Comparison of ENCODE assay signal across 8 cellular contexts in genomic region chr19:6425732-6426686, GRCh38. TPM values are rescaled to one million over a fixed set of nuclear protein-coding genes. Genes with fewer than 3 reads are reported as not detected.
DNase-seq lines count a peak whose midpoint lies in the region; ATAC-seq and TF ChIP-seq lines count a peak whose summit lies in the region.

No MANE protein-coding gene starts in this region.

- no peak for TF ChIP-seq CTCF in CD4-positive, alpha-beta T cell (IDR thresholded peaks at IDR 0.05)
- no peak for TF ChIP-seq CTCF in body of pancreas (IDR thresholded peaks at IDR 0.05)

- peak overlapping the region; percentile 81 for H3K27ac Mint-ChIP-seq in CD4-positive, alpha-beta T cell

- H3K36me3 Mint-ChIP-seq in CD4-positive, alpha-beta T cell (ENCODE audit: low read depth) = peaks cover 25% of the 10 kb centered on the region

- 91 to 93% methylated on average over 20 to 21 of the region's 23 CpGs for WGBS in body of pancreas, 2 donors

- ATAC-seq in CD4-positive, alpha-beta T cell (ENCODE audit: poor library complexity) = no peak
- no peak for ATAC-seq in body of pancreas

- intact Hi-C loops in CD4-positive, alpha-beta T cell (cut with DNase I, micrococcal nuclease) = loop anchor here (1.0 to 2.0 kb wide), 4 partner anchors 33 to 54 kb away; partner anchors contain the start of genes ALKBH7 (in 2 of the 2) and GTF2F1 (in 1 of the 2)
- intact Hi-C loops in body of pancreas (cut with DNase I) = no loop called here

- TF ChIP-seq POLR2A in body of pancreas (IDR thresholded peaks at IDR 0.05) = no peak

- DNase-seq in CD4-positive, alpha-beta T cell = no peak
- DNase-seq in body of pancreas = no peak
- no peak for DNase-seq in NCI-H1694 (lab: John Stamatoyannopoulos, UW)
- no peak for DNase-seq in T1000 (lab: John Stamatoyannopoulos, UW)
- DNase-seq in mesenteric fat pad (ENCODE audit: low spot score) = no peak
- no peak for DNase-seq in NCI-H345 treated with DMSO at 0.1 percent for 48 hours (lab: John Stamatoyannopoulos, UW; ENCODE audit: unreplicated experiment)

- H3K36me3 ChIP-seq in KOPT-K1 (ENCODE audit: insufficient read depth, low read length) (peaks cover 22% of the 10 kb centered on the region), body of pancreas (replicated peaks in 1 of 2; ENCODE audit: insufficient read depth in 1 of 2, low read depth in 2 of 2) (no peaks in the 10 kb centered on the region), muscle layer of duodenum (ENCODE audit: control insufficient read depth in 1 of 2, insufficient read depth in 2 of 2, low read length in 2 of 2) (peaks cover 0 to 9% of the 10 kb centered on the region in 2 donors)

- peaks cover 37% of the 10 kb centered on the region for H3K4me1 Mint-ChIP-seq in CD4-positive, alpha-beta T cell (ENCODE audit: low read depth)

- H3K4me3 ChIP-seq in body of pancreas (no peak overlapping the region), muscle layer of duodenum (ENCODE audit: low read depth in 1 of 2, low read length in 2 of 2) (peak overlapping the region in 1 of 2 donors; percentile 41)

- peaks cover 19% of the 10 kb centered on the region for H3K4me1 ChIP-seq in body of pancreas
- H3K4me1 ChIP-seq in muscle layer of duodenum (ENCODE audit: control insufficient read depth in 1 of 2, insufficient read depth in 2 of 2, low read length in 2 of 2) = peaks cover 10 to 31% of the 10 kb centered on the region in 2 donors

- CTCF ChIA-PET in CD4-positive, alpha-beta T cell (lab: Charles Lee) = no interaction called here

- H3K27ac ChIP-seq in CD4-positive, alpha-beta T cell (ENCODE audit: low read depth, low read length) = peak overlapping the region; percentile 75
- peak overlapping the region; percentile 50 for H3K27ac ChIP-seq in KOPT-K1 (ENCODE audit: low read depth, low read length, poor library complexity, severe bottlenecking)
- H3K27ac ChIP-seq in body of pancreas = peak overlapping the region; percentile 63 to 82 (median 78)
- H3K27ac ChIP-seq in muscle layer of duodenum (ENCODE audit: low read length) = peak overlapping the region; percentile 75

- peak overlapping the region; percentile 90 for H3K4me3 Mint-ChIP-seq in CD4-positive, alpha-beta T cell

- no peaks in the 10 kb centered on the region for H3K9me3 ChIP-seq in CD4-positive, alpha-beta T cell (ENCODE audit: control insufficient read depth, low read length)
- no peaks in the 10 kb centered on the region for H3K9me3 ChIP-seq in KOPT-K1 (ENCODE audit: insufficient read depth, low read length, poor library complexity, severe bottlenecking)
- H3K9me3 ChIP-seq in body of pancreas = no peaks in the 10 kb centered on the region
- no peaks in the 10 kb centered on the region for H3K9me3 ChIP-seq in muscle layer of duodenum (ENCODE audit: control insufficient read depth in 1 of 2, low read length in 2 of 2)

- POLR2A ChIA-PET in CD4-positive, alpha-beta T cell (lab: Charles Lee) = interaction anchor here (1.4 to 3.6 kb wide), 9 partner anchors 28 to 644 kb away, joined by 3 to 53 read pairs (median 10); partner anchors contain the start of genes ALKBH7, CLPP, DENND1C and GTF2F1

- H3K27me3 ChIP-seq in CD4-positive, alpha-beta T cell (ENCODE audit: control insufficient read depth, insufficient read depth, low read length) = no peaks in the 10 kb centered on the region
- H3K27me3 ChIP-seq in body of pancreas (no peaks in the 10 kb centered on the region), muscle layer of duodenum (ENCODE audit: low read depth, low read length) (no peaks in the 10 kb centered on the region)

- H3K9me3 Mint-ChIP-seq in CD4-positive, alpha-beta T cell = no peaks in the 10 kb centered on the region

- H3K27me3 Mint-ChIP-seq in CD4-positive, alpha-beta T cell = no peaks in the 10 kb centered on the region

RNA-seq across cellular contexts. Expression of gene KHSRP, which starts 1.4 kb away (rescaled TPM):
- total RNA-seq in CD4-positive, alpha-beta T cell = 100 to 1,000 TPM; 128 to 143 TPM
- total RNA-seq in body of pancreas (10 to 100 TPM; 54.0 to 83.4 TPM), mesenteric fat pad (168 TPM)

RNA-seq across cellular contexts. Expression of gene SLC25A41, which starts 7.6 kb away (rescaled TPM):
- under 1 TPM; 0.30 to 0.50 TPM for total RNA-seq in CD4-positive, alpha-beta T cell
- not detected for total RNA-seq in body of pancreas
- not detected for total RNA-seq in mesenteric fat pad

RNA-seq across cellular contexts. Expression of gene GTF2F1, which starts 33.0 kb away (rescaled TPM):
- total RNA-seq in CD4-positive, alpha-beta T cell = 10 to 100 TPM; 56.1 to 61.1 TPM
- total RNA-seq in body of pancreas (10 to 100 TPM; 37.4 to 51.1 TPM), mesenteric fat pad (39.1 TPM)

RNA-seq across cellular contexts. Expression of gene SLC25A23, which starts 33.6 kb away (rescaled TPM):
- total RNA-seq in CD4-positive, alpha-beta T cell = 10 to 100 TPM; 10.5 to 10.8 TPM
- total RNA-seq in body of pancreas (10 to 100 TPM; 11.5 to 49.3 TPM), mesenteric fat pad (21.5 TPM)

RNA-seq across cellular contexts. Expression of gene CRB3, which starts 38.1 kb away (rescaled TPM):
- total RNA-seq in CD4-positive, alpha-beta T cell = 1 to 10 TPM; 7.9 to 9.4 TPM
- total RNA-seq in body of pancreas (10 to 100 TPM; 35.8 to 37.6 TPM), mesenteric fat pad (not detected)
